In genomic region chr16:86519649-86520316, GRCh38 we compare ENCODE assay signal across 8 cellular contexts. TPM values are rescaled to one million over a fixed set of nuclear protein-coding genes. Genes with fewer than 3 reads are reported as not detected.
DNase-seq lines count a peak whose midpoint lies in the region; ATAC-seq and TF ChIP-seq lines count a peak whose summit lies in the region.

No MANE protein-coding gene starts in this region.

- peak overlapping the region in 1 of 3 donors; percentile 46 for H3K4me3 ChIP-seq in breast epithelium

- ATAC-seq in GM21515 (IDR thresholded peaks at IDR 0.05; ENCODE audit: unreplicated experiment), result no peak

- H3K4me1 ChIP-seq in breast epithelium, result no peaks in the 10 kb centered on the region

- intact Hi-C loops in breast epithelium (cut with DNase I; ENCODE audit: low total_unique reads), result loop anchor here (5.0 kb wide), 1 partner anchor 177 kb away; no protein-coding TSS in a partner anchor

- no peak overlapping the region for H3K27ac ChIP-seq in breast epithelium

- no peak for TF ChIP-seq EP300 in Ishikawa (IDR thresholded peaks at IDR 0.05; ENCODE audit: borderline replicate concordance)

- peak in 2 of 3 donors; percentile 72 for TF ChIP-seq CTCF in breast epithelium (IDR thresholded peaks at IDR 0.05)

- no peaks in the 10 kb centered on the region for H3K36me3 ChIP-seq in breast epithelium

- TF ChIP-seq POLR2A in breast epithelium (IDR thresholded peaks at IDR 0.05), result no peak

- peaks cover 8 to 78% of the 10 kb centered on the region in 2 donors for H3K27me3 ChIP-seq in breast epithelium

- peak; percentile 79 for TF ChIP-seq RAD21 in Ishikawa (IDR thresholded peaks at IDR 0.05; ENCODE audit: low read depth)

- H3K9me3 ChIP-seq in breast epithelium, result no peaks in the 10 kb centered on the region

- peak; percentile 12 for DNase-seq in DMS53 treated with DMSO at 0.1 percent for 48 hours (lab: John Stamatoyannopoulos, UW; ENCODE audit: unreplicated experiment)
- peak; percentile 62 for DNase-seq in UCSD-AML1 (lab: John Stamatoyannopoulos, UW; ENCODE audit: unreplicated experiment)
- no peak for DNase-seq in breast epithelium (ENCODE audit: low spot score in 2 of 2)
- DNase-seq in kidney tubule cell (ENCODE audit: low spot score), result peak; percentile 59
- DNase-seq in stimulated activated CD4-positive, alpha-beta T cell treated with anti-CD3 and anti-CD28 coated beads, Interleukin-2, amount 100 ng/mL, for 4 hours (ENCODE audit: low read depth), result peak; percentile 27
- no peak for DNase-seq in NCI-H187 (lab: John Stamatoyannopoulos, UW)

TF ChIP-seq in Ishikawa, 13 proteins besides CTCF, POLR2A, EP300 and RAD21:
- TF ChIP-seq TCF12 (IDR thresholded peaks at IDR 0.05; ENCODE audit: low read depth) (no peak), FOXM1 (IDR thresholded peaks at IDR 0.05; ENCODE audit: borderline replicate concordance, low read depth) (no peak)
TF ChIP-seq in Ishikawa: peak in this region for 0.

RNA-seq across cellular contexts. Expression of gene FOXF1, which starts 9.5 kb away (rescaled TPM):
- under 1 TPM in 2 of 3 donors, not detected in 1; 0.15 to 0.66 TPM for total RNA-seq in breast epithelium

RNA-seq across cellular contexts. Expression of gene MTHFSD, which starts 35.3 kb away (rescaled TPM):
- total RNA-seq in breast epithelium, result 10 to 100 TPM; 15.8 to 30.2 (median 27.7) TPM

RNA-seq across cellular contexts. Expression of gene FOXC2, which starts 46.8 kb away (rescaled TPM):
- total RNA-seq in breast epithelium, result under 1 TPM; 0.15 to 0.98 (median 0.32) TPM

RNA-seq across cellular contexts. Expression of gene FOXL1, which starts 58.6 kb away (rescaled TPM):
- total RNA-seq in breast epithelium, result 1 to 10 TPM in 1 of 3 donors, under 1 TPM in 2; 0.16 to 1.5 (median 0.98) TPM

Comparison
In these comparisons a context has a peak if more than half of its experiments do, and no peak if none do; other contexts are left out.
1. DNase-seq: peak in DMS53 treated with DMSO at 0.1 percent for 48 hours (single experiment), UCSD-AML1 (single experiment), kidney tubule cell (single experiment) and stimulated activated CD4-positive, alpha-beta T cell treated with anti-CD3 and anti-CD28 coated beads, Interleukin-2, amount 100 ng/mL, for 4 hours (single experiment); none in breast epithelium (0 of 2) and NCI-H187 (0 of 2).